Comparison of ENCODE assay signal across 12 cellular contexts in the genomic region with DNA sequence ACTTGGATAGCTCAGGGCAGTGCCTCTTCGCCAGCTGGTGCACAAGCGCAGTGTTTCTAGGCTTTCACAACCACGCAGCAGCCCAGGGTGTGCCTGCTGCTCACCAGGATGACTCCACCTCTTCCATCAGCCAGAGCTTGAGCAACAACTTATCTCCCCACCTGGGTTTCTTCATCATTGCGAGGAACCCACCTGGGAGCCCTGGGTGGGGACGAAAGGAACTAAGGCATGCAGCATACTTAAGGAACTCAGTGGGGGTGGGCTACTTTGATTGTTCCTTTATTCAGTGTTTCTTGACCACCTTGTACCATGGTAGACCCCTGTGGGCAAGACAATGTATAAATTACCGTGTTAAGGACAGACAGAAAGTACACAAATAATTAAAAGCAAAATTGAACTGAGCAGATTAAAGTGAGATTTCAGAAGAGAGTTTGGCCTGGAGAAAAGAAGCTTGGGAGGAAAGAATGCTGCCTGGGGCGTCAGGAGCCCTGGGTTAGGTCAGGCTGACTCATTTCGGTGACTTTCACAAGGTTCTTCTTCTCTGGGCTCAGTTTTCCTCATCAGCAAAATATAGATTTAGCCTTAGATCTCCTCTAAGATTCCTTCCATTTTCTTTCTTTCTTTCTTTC. TPM values are rescaled to one million over a fixed set of nuclear protein-coding genes. Genes with fewer than 3 reads are reported as not detected.
A peak's percentile ranks its signal among the peaks of the same experiment; 100 is the strongest.
DNase-seq lines count a peak whose midpoint lies in the region; ATAC-seq and TF ChIP-seq lines count a peak whose summit lies in the region.
"Had no signal": no experiment of that assay in that cellular context is flagged by ENCODE, and none has a peak within 500 bp of the region (broad histone marks: within the 10 kb centered on the region; RNA-seq: fewer than 3 reads in every experiment).

No MANE protein-coding gene starts in this region.

- H3K4me1 Mint-ChIP-seq in GM23338: peaks cover 31% of the 10 kb centered on the region
- H3K4me1 Mint-ChIP-seq: activated naive CD8-positive, alpha-beta T cell treated with anti-CD3 and anti-CD28 coated beads, Interleukin-2, amount 50 U/mL, for 24 hours; stimulated activated naive B cell treated with anti-CD40 and anti-IgM and Interleukin-4, amounts not matched to agents 10 μg/mL and 1 μg/mL and 100 μg/mL, for 72 hours had no signal

- peak overlapping the region; percentile 88 for H2AFZ ChIP-seq in GM23338

- no peaks in the 10 kb centered on the region for H3K79me2 ChIP-seq in GM23338 (replicated peaks; ENCODE audit: insufficient read depth)

- no peak overlapping the region for H3K4me3 Mint-ChIP-seq in GM23338
- H3K4me3 Mint-ChIP-seq: activated naive CD8-positive, alpha-beta T cell treated with anti-CD3 and anti-CD28 coated beads, Interleukin-2, amount 50 U/mL, for 24 hours; stimulated activated naive B cell treated with anti-CD40 and anti-IgM and Interleukin-4, amounts not matched to agents 10 μg/mL and 1 μg/mL and 100 μg/mL, for 72 hours had no signal

- H4K20me1 ChIP-seq in GM23338 (replicated peaks; ENCODE audit: insufficient read depth): no peaks in the 10 kb centered on the region

- ATAC-seq in GM23338: peak; percentile 67
- peak; percentile 90 for ATAC-seq in RWPE2 (ENCODE audit: low read depth)
- ATAC-seq in HG03432 (IDR thresholded peaks at IDR 0.05; ENCODE audit: unreplicated experiment): no peak
- ATAC-seq in GM21381 (IDR thresholded peaks at IDR 0.05; ENCODE audit: unreplicated experiment): no peak
- ATAC-seq: activated naive CD8-positive, alpha-beta T cell treated with anti-CD3 and anti-CD28 coated beads, Interleukin-2, amount 50 U/mL, for 24 hours; stimulated activated naive B cell treated with anti-CD40 and anti-IgM and Interleukin-4, amounts not matched to agents 10 μg/mL and 1 μg/mL and 100 μg/mL, for 72 hours had no signal

- TF ChIP-seq POLR2A in prostate gland (IDR thresholded peaks at IDR 0.05): no peak

- TF ChIP-seq CTCF in GM23338 (conservative IDR thresholded peaks at IDR 0.05; ENCODE audit: low read depth in 2 of 2) (no peak), RWPE2 (IDR thresholded peaks at IDR 0.05; ENCODE audit: poor library complexity, severe bottlenecking) (no peak), prostate gland (IDR thresholded peaks at IDR 0.05) (no peak)

- no peak overlapping the region for H3K4me3 ChIP-seq in GM23338
- H3K4me3 ChIP-seq in RWPE2 (ENCODE audit: severe bottlenecking): no peak overlapping the region
- H3K4me3 ChIP-seq in esophagus (ENCODE audit: low read depth in 1 of 2, low read length in 2 of 2): no peak overlapping the region
- no peak overlapping the region for H3K4me3 ChIP-seq in prostate gland

- H3K36me3 ChIP-seq in GM23338 (ENCODE audit: insufficient read depth) (no peaks in the 10 kb centered on the region), RWPE2 (ENCODE audit: low read depth) (no peaks in the 10 kb centered on the region), esophagus (ENCODE audit: control insufficient read depth in 2 of 2, insufficient read depth in 2 of 2, low read length in 1 of 2) (no peaks in the 10 kb centered on the region), prostate gland (no peaks in the 10 kb centered on the region)

- no peaks in the 10 kb centered on the region for H3F3A ChIP-seq in GM23338 (replicated peaks; ENCODE audit: low read depth)

- H3K9me3 Mint-ChIP-seq in GM23338: no peaks in the 10 kb centered on the region
- H3K9me3 Mint-ChIP-seq: activated naive CD8-positive, alpha-beta T cell treated with anti-CD3 and anti-CD28 coated beads, Interleukin-2, amount 50 U/mL, for 24 hours; stimulated activated naive B cell treated with anti-CD40 and anti-IgM and Interleukin-4, amounts not matched to agents 10 μg/mL and 1 μg/mL and 100 μg/mL, for 72 hours had no signal

- peak overlapping the region; percentile 21 for H3K4me2 ChIP-seq in GM23338

- WGBS in esophagus, 2 donors: 44 to 56% methylated on average over 8 of the region's 8 CpGs
- WGBS in prostate gland: 40% methylated on average over 8 of the region's 8 CpGs

- H3K27ac ChIP-seq in GM23338 (ENCODE audit: low read depth) (peak overlapping the region; percentile 7; the same call in 1 of the 2 replicates), RWPE2 (ENCODE audit: poor library complexity, severe bottlenecking) (peak overlapping the region; percentile 94), esophagus (ENCODE audit: low read depth in 2 of 2, low read length in 1 of 2) (peak overlapping the region; percentile 21 to 65), prostate gland (peak overlapping the region; percentile 18 to 35)

- peaks cover 20% of the 10 kb centered on the region for H3K4me1 ChIP-seq in GM23338 (ENCODE audit: insufficient read depth)
- peaks cover 22% of the 10 kb centered on the region for H3K4me1 ChIP-seq in RWPE2 (ENCODE audit: insufficient read depth, poor library complexity, severe bottlenecking)
- H3K4me1 ChIP-seq in esophagus (ENCODE audit: control insufficient read depth in 2 of 2, insufficient read depth in 2 of 2, low read length in 1 of 2): peaks cover 0 to 3% of the 10 kb centered on the region in 2 donors
- H3K4me1 ChIP-seq in prostate gland (replicated peaks): no peaks in the 10 kb centered on the region

- no peaks in the 10 kb centered on the region for H3K9me2 ChIP-seq in GM23338 (ENCODE audit: insufficient read depth)

- H3K36me3 Mint-ChIP-seq in GM23338 (ENCODE audit: low read depth): no peaks in the 10 kb centered on the region
- H3K36me3 Mint-ChIP-seq: stimulated activated naive B cell treated with anti-CD40 and anti-IgM and Interleukin-4, amounts not matched to agents 10 μg/mL and 1 μg/mL and 100 μg/mL, for 72 hours had no signal

- DNase-seq in GM23338 (ENCODE audit: low spot score) (peak; percentile 51), RWPE2 (ENCODE audit: low spot score) (peak; percentile 84), prostate gland (ENCODE audit: low spot score) (peak; percentile 23), NCI-H1417 treated with DMSO at 0.1 percent for 48 hours (lab: John Stamatoyannopoulos, UW) (no peak), retina (no peak)
- DNase-seq: activated CD4-positive, alpha-beta T cell treated with anti-CD3 and anti-CD28 coated beads for 48 hours; activated naive CD8-positive, alpha-beta T cell treated with anti-CD3 and anti-CD28 coated beads, Interleukin-2, amount 50 U/mL, for 24 hours; NCI-H1105; stimulated activated naive B cell treated with anti-CD40 and anti-IgM and Interleukin-4, amounts not matched to agents 10 μg/mL and 1 μg/mL and 100 μg/mL, for 72 hours had no signal

- peaks cover 16% of the 10 kb centered on the region for H3K27me3 Mint-ChIP-seq in GM23338 (ENCODE audit: insufficient read depth, low read depth, poor library complexity)

- no peak overlapping the region for H3K27ac Mint-ChIP-seq in GM23338
- H3K27ac Mint-ChIP-seq: activated naive CD8-positive, alpha-beta T cell treated with anti-CD3 and anti-CD28 coated beads, Interleukin-2, amount 50 U/mL, for 24 hours; stimulated activated naive B cell treated with anti-CD40 and anti-IgM and Interleukin-4, amounts not matched to agents 10 μg/mL and 1 μg/mL and 100 μg/mL, for 72 hours had no signal

- H3K9me3 ChIP-seq in RWPE2 (ENCODE audit: severe bottlenecking): no peaks in the 10 kb centered on the region
- H3K9me3 ChIP-seq in esophagus (ENCODE audit: control insufficient read depth in 2 of 2, insufficient read depth in 1 of 2, low read depth in 1 of 2, low read length in 1 of 2): no peaks in the 10 kb centered on the region
- H3K9me3 ChIP-seq in prostate gland: no peaks in the 10 kb centered on the region

- intact Hi-C loops in prostate gland (cut with DNase I): no loop called here

- peaks cover 5% of the 10 kb centered on the region; the same call in 1 of the 2 replicates for H3K27me3 ChIP-seq in GM23338 (ENCODE audit: insufficient read depth)
- no peaks in the 10 kb centered on the region for H3K27me3 ChIP-seq in RWPE2 (ENCODE audit: insufficient read depth, poor library complexity, severe bottlenecking)
- H3K27me3 ChIP-seq in esophagus (ENCODE audit: control insufficient read depth in 1 of 2, insufficient read depth in 2 of 2, low read length in 2 of 2): no peaks in the 10 kb centered on the region
- no peaks in the 10 kb centered on the region for H3K27me3 ChIP-seq in prostate gland (replicated peaks; ENCODE audit: insufficient read depth)

TF ChIP-seq in GM23338, 12 proteins besides CTCF, POLR2A, EP300 and RAD21:
- TF ChIP-seq EZH2phosphoT487 (IDR thresholded peaks at IDR 0.05; ENCODE audit: unreplicated experiment) (no peak), NANOG (IDR thresholded peaks at IDR 0.05; ENCODE audit: borderline replicate concordance) (peak; percentile 33; the same call in 1 of the 2 replicates)

RNA-seq across cellular contexts. Expression of gene KRT18, which starts 22.9 kb away (rescaled TPM):
- total RNA-seq in GM23338 (2014; rRNA removed; shearing (Covaris generic)): 537 and 552 TPM in 2 replicates
- polyA plus RNA-seq in GM23338 (2016; fragmentation: Nextera tagmentation; extraction: Ambion mirVana) (1,013 and 1,049 TPM in 2 replicates), esophagus (100 to 1,000 TPM; 101 to 256 TPM)
- 100 to 1,000 TPM; 211 to 737 TPM for total RNA-seq in prostate gland

RNA-seq across cellular contexts. Expression of gene EIF4B, which starts 34.4 kb away (rescaled TPM):
- 564 and 584 TPM in 2 replicates for total RNA-seq in GM23338 (2014; rRNA removed; shearing (Covaris generic))
- polyA plus RNA-seq in GM23338 (2016; fragmentation: Nextera tagmentation; extraction: Ambion mirVana) (130 and 141 TPM in 2 replicates), esophagus (100 to 1,000 TPM in 1 of 2 donors, 10 to 100 TPM in 1; 58.8 to 102 TPM)
- 100 to 1,000 TPM; 419 to 458 TPM for total RNA-seq in prostate gland

Comparison
In these comparisons a context has a peak if more than half of its experiments do, and no peak if none do; other contexts are left out.
1. ATAC-seq: peak in GM23338 (single experiment) and RWPE2 (single experiment); none in HG03432 (single experiment) and GM21381 (single experiment).
2. DNase-seq: peak in GM23338 (single experiment), RWPE2 (single experiment) and prostate gland (single experiment); none in NCI-H1417 treated with DMSO at 0.1 percent for 48 hours (single experiment) and retina (single experiment).
3. H3K27ac ChIP-seq: peak in every context shown above with its lines; median percentile 94 in RWPE2; 43 in esophagus; 26 in prostate gland; 7 in GM23338.